ENCODE assay signal across 10 cellular contexts in genomic region chr12:118212627-118213026, GRCh38.
"Had no signal": no experiment of that assay in that cellular context is flagged by ENCODE, and none has a peak within 500 bp of the region (broad histone marks: within the 10 kb centered on the region; RNA-seq: fewer than 3 reads in every experiment).

No MANE protein-coding gene starts in this region.

- H2AFZ ChIP-seq: GM23338 had no signal

- H3K27ac ChIP-seq: HL-60 had no signal

- FAIRE-seq: H1, H54, HTR-8/SVneo had no signal

- H3K4me3 ChIP-seq: GM23338 had no signal

- DNase-seq: H9, HCEC 1CT, HFFc6, IMR-90, KBM-7 had no signal

- ATAC-seq: GM23338 had no signal

- H3K4me2 ChIP-seq: GM23338 had no signal
